Comparison of ENCODE assay signal across 24 cellular contexts in genomic region chr1:55420021-55420420, GRCh38.
"Had no signal": no experiment of that assay in that cellular context is flagged by ENCODE, and none has a peak within 500 bp of the region (broad histone marks: within the 10 kb centered on the region; RNA-seq: fewer than 3 reads in every experiment).

No MANE protein-coding gene starts in this region.

- H3K4me3 ChIP-seq: esophagus muscularis mucosa, gastrocnemius medialis, pancreas, prostate gland, skin epidermis, testis had no signal

- H3K9me3 ChIP-seq: pancreas, prostate gland, testis had no signal

- DNase-seq: activated CD4-positive, alpha-beta T cell treated with anti-CD3 and anti-CD28 coated beads for 36 hours; activated CD4-positive, CD25-positive, alpha-beta regulatory T cell; activated CD8-positive, alpha-beta memory T cell treated with anti-CD3 and anti-CD28 coated beads, Interleukin-2, amount 10 ng/mL, durations not matched to agents 7 days and 5 days; activated CD8-positive, alpha-beta T cell treated with anti-CD3 and anti-CD28 coated beads, Interleukin-2, amount 10 ng/mL, durations not matched to agents 7 days and 5 days; activated naive CD8-positive, alpha-beta T cell treated with anti-CD3 and anti-CD28 coated beads, Interleukin-2, amount 50 U/mL, for 24 hours; activated T-cell treated with anti-CD3 and anti-CD28 coated beads, Interleukin-2, amount 50 U/mL, for 48 hours; dermis blood vessel endothelial cell; effector CD4-positive, alpha-beta T cell; gastrocnemius medialis; glutamatergic neuron; left cardiac atrium; left ventricle myocardium superior; naive B cell; pancreas; retina; stimulated activated CD4-positive, alpha-beta T cell treated with anti-CD3 and anti-CD28 coated beads, Interleukin-12 subunit alpha, Interleukin-12 subunit beta, amount 100 ng/mL, for 4 hours; stimulated activated CD4-positive, alpha-beta T cell treated with anti-CD3 and anti-CD28 coated beads, Interleukin-4, amount 100 ng/mL, for 1 hour; stimulated activated naive CD8-positive, alpha-beta T cell treated with anti-CD3 and anti-CD28 coated beads, Interleukin-15, Interleukin-2, amounts not matched to agents 100 U/mL and 50 U/mL, for 24 hours; testis; trophoblast cell had no signal

- ATAC-seq: activated CD4-positive, alpha-beta T cell treated with anti-CD3 and anti-CD28 coated beads for 36 hours; activated CD8-positive, alpha-beta memory T cell treated with anti-CD3 and anti-CD28 coated beads, Interleukin-2, amount 10 ng/mL, durations not matched to agents 7 days and 5 days; activated CD8-positive, alpha-beta T cell treated with anti-CD3 and anti-CD28 coated beads, Interleukin-2, amount 10 ng/mL, durations not matched to agents 7 days and 5 days; gastrocnemius medialis; left cardiac atrium; left ventricle myocardium superior; pancreas; sciatic nerve had no signal

- H3K27ac ChIP-seq: esophagus muscularis mucosa, gastrocnemius medialis, pancreas, prostate gland, testis had no signal

- H3K27me3 ChIP-seq: esophagus muscularis mucosa, gastrocnemius medialis, pancreas, testis had no signal

- H3K4me1 ChIP-seq: esophagus muscularis mucosa, gastrocnemius medialis, pancreas, prostate gland, testis had no signal

- H3K36me3 ChIP-seq: esophagus muscularis mucosa, gastrocnemius medialis, pancreas, prostate gland had no signal
